ENCODE assay signal across 10 cellular contexts in the genomic region with DNA sequence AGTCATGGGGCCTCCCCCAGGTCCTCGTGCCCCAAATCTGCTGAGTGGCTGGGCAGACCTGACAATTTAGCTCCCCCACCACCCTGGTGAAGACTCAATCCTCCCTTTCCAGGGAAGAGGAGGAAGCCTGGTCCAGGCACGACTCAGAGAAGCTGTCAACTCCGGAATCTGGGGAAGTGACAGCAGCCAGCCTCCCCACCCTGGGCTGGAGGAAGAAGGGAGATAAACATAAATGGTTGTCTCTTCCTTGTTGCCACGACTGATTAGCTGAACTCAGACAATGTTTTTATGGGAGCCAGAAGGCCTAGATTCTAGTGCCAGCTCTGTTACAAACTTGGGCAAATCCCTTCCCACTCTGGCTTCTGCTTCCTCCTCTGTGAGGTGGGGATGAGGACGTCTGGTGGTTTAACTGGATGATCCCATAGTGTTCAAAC. TPM values are rescaled to one million over a fixed set of nuclear protein-coding genes. Genes with fewer than 3 reads are reported as not detected.
A peak's percentile ranks its signal among the peaks of the same experiment; 100 is the strongest.
DNase-seq lines count a peak whose midpoint lies in the region; ATAC-seq and TF ChIP-seq lines count a peak whose summit lies in the region.
"Had no signal": no experiment of that assay in that cellular context is flagged by ENCODE, and none has a peak within 500 bp of the region (broad histone marks: within the 10 kb centered on the region; RNA-seq: fewer than 3 reads in every experiment).

No MANE protein-coding gene starts in this region.

- TF ChIP-seq CTCF in Peyer's patch (IDR thresholded peaks at IDR 0.05) (no peak), gastroesophageal sphincter (IDR thresholded peaks at IDR 0.05) (no peak), psoas muscle (IDR thresholded peaks at IDR 0.05) (no peak)

- H3K4me3 ChIP-seq in Peyer's patch (no peak overlapping the region), gastroesophageal sphincter (no peak overlapping the region), psoas muscle (no peak overlapping the region)

- intact Hi-C loops in psoas muscle (cut with DNase I) = no loop called here

- H3K27me3 ChIP-seq in Peyer's patch = no peaks in the 10 kb centered on the region
- no peaks in the 10 kb centered on the region for H3K27me3 ChIP-seq in gastroesophageal sphincter
- H3K27me3 ChIP-seq in psoas muscle (ENCODE audit: insufficient read depth in 3 of 3, low read length in 2 of 3) = no peaks in the 10 kb centered on the region

- DNase-seq in CD1c-positive myeloid dendritic cell (ENCODE audit: extremely low spot score) = peak; percentile 70
- peak in 1 of 3 donors; percentile 15 for DNase-seq in Peyer's patch
- DNase-seq in psoas muscle = no peak
- no peak for DNase-seq in GM19238 (ENCODE audit: insufficient read length, low spot score)
- DNase-seq in NCI-H1417 (lab: John Stamatoyannopoulos, UW) = no peak
- no peak for DNase-seq in effector CD8-positive, alpha-beta T cell (lab: John Stamatoyannopoulos, UW)
- DNase-seq: NCI-H2171, T1000 had no signal

- ATAC-seq in gastroesophageal sphincter (peak; percentile 32), psoas muscle (peak in 3 of 4 donors; percentile 6 to 13 (median 10))
- ATAC-seq in activated CD4-positive, CD25-positive, alpha-beta regulatory T cell treated with anti-CD3 and anti-CD28 coated beads, Interleukin-2, amount 50 U/mL, for 24 hours = no peak

- TF ChIP-seq POLR2A in Peyer's patch (IDR thresholded peaks at IDR 0.05) (no peak), gastroesophageal sphincter (IDR thresholded peaks at IDR 0.05) (no peak)

- WGBS in gastroesophageal sphincter (ENCODE audit: low coverage in 1 of 2), 2 donors = 0 to 9% methylated on average over 3 to 4 of the region's 5 CpGs
- 15 to 39% (median 18%) methylated on average over 5 of the region's 5 CpGs for WGBS in psoas muscle, 3 donors

- peaks cover 0 to 38% (median 3%) of the 10 kb centered on the region in 4 donors for H3K4me1 ChIP-seq in Peyer's patch
- H3K4me1 ChIP-seq in gastroesophageal sphincter = peaks cover 8 to 71% (median 28%) of the 10 kb centered on the region in 3 donors
- H3K4me1 ChIP-seq in psoas muscle = peaks cover 39% of the 10 kb centered on the region

- no peaks in the 10 kb centered on the region for H3K9me3 ChIP-seq in Peyer's patch
- no peaks in the 10 kb centered on the region for H3K9me3 ChIP-seq in gastroesophageal sphincter
- no peaks in the 10 kb centered on the region for H3K9me3 ChIP-seq in psoas muscle

- no peaks in the 10 kb centered on the region for H3K36me3 ChIP-seq in Peyer's patch
- H3K36me3 ChIP-seq in gastroesophageal sphincter = peaks cover 0 to 7% of the 10 kb centered on the region in 2 donors
- peaks cover 0 to 9% of the 10 kb centered on the region in 2 donors for H3K36me3 ChIP-seq in psoas muscle (ENCODE audit: insufficient read depth in 1 of 2, low read depth in 1 of 2)

- no peak for TF ChIP-seq EP300 in gastroesophageal sphincter (IDR thresholded peaks at IDR 0.05)

- peak overlapping the region; percentile 41 to 73 (median 56) for H3K27ac ChIP-seq in Peyer's patch
- H3K27ac ChIP-seq in gastroesophageal sphincter = peak overlapping the region; percentile 31 to 79 (median 76)
- H3K27ac ChIP-seq in psoas muscle = peak overlapping the region; percentile 52

RNA-seq across cellular contexts. Expression of gene CCDC69, which starts 15.4 kb away (rescaled TPM):
- total RNA-seq in Peyer's patch (10 to 100 TPM; 15.8 to 86.6 (median 33.3) TPM), gastroesophageal sphincter (100 to 1,000 TPM; 204 to 317 (median 256) TPM), psoas muscle (10 to 100 TPM; 58.8 to 96.9 (median 65.9) TPM)
- 100 to 1,000 TPM in 1 of 3 donors, 10 to 100 TPM in 2; 27.0 to 180 (median 70.7) TPM for polyA plus RNA-seq in psoas muscle

RNA-seq across cellular contexts. Expression of gene GM2A, which starts 44.5 kb away (rescaled TPM):
- total RNA-seq in Peyer's patch (10 to 100 TPM; 15.1 to 27.2 (median 16.8) TPM), gastroesophageal sphincter (10 to 100 TPM; 23.3 to 37.2 (median 29.1) TPM), psoas muscle (10 to 100 TPM in 2 of 4 donors, 1 to 10 TPM in 2; 4.0 to 12.1 (median 8.0) TPM)
- polyA plus RNA-seq in psoas muscle = 10 to 100 TPM in 1 of 3 donors, 1 to 10 TPM in 2; 3.0 to 11.6 (median 6.9) TPM

RNA-seq across cellular contexts. Expression of gene ANXA6, which starts 50.9 kb away (rescaled TPM):
- total RNA-seq in Peyer's patch (100 to 1,000 TPM in 1 of 4 donors, 10 to 100 TPM in 3; 11.2 to 228 (median 30.1) TPM), gastroesophageal sphincter (100 to 1,000 TPM; 359 to 435 (median 375) TPM), psoas muscle (100 to 1,000 TPM; 133 to 234 (median 154) TPM)
- polyA plus RNA-seq in psoas muscle = 100 to 1,000 TPM in 2 of 3 donors, 10 to 100 TPM in 1; 81.4 to 129 (median 112) TPM

Comparison
In these comparisons a context has a peak if more than half of its experiments do, and no peak if none do; other contexts are left out.
1. ATAC-seq: peak in gastroesophageal sphincter (single experiment) and psoas muscle (3 of 4); none in activated CD4-positive, CD25-positive, alpha-beta regulatory T cell treated with anti-CD3 and anti-CD28 coated beads, Interleukin-2, amount 50 U/mL, for 24 hours (0 of 2).
2. Peak in every context shown above with its lines, with median percentiles within 50 percentile points of each other: H3K27ac ChIP-seq.